ENCODE assay signal across 21 cellular contexts in genomic region chr20:56316051-56316450, GRCh38. TPM values are rescaled to one million over a fixed set of nuclear protein-coding genes. Genes with fewer than 3 reads are reported as not detected.
DNase-seq lines count a peak whose midpoint lies in the region; ATAC-seq, FAIRE-seq and TF ChIP-seq lines count a peak whose summit lies in the region.
"Had no signal": no experiment of that assay in that cellular context is flagged by ENCODE, and none has a peak within 500 bp of the region (broad histone marks: within the 10 kb centered on the region; RNA-seq: fewer than 3 reads in every experiment).

No MANE protein-coding gene starts in this region.

- SMC1A ChIA-PET in GM12878 (lab: Charles Lee; ENCODE audit: uncharacterized antibody, unreplicated experiment): no interaction called here

- no peaks in the 10 kb centered on the region for H3K9me3 ChIP-seq in GM12878 (replicated peaks; ENCODE audit: control insufficient read depth, insufficient read depth, low read length)
- H3K9me3 ChIP-seq: BE2C had no signal

- no peak overlapping the region for H2AFZ ChIP-seq in GM12878 (ENCODE audit: control insufficient read depth, low read depth, low read length)
- H2AFZ ChIP-seq: GM23338 had no signal

- H3K4me3 ChIP-seq in GM12878: no peak overlapping the region
- H3K4me3 ChIP-seq: GM23338 had no signal

- no TSS peak for BruUV-seq in GM12878 (replicated peaks; lab: Mats Ljungman, UMichigan)

- TF ChIP-seq POLR2A in GM12878 (IDR thresholded peaks at IDR 0.05; ENCODE audit: low read depth, low read length): no peak

- no peak for TF ChIP-seq EP300 in GM12878 (IDR thresholded peaks at IDR 0.05; ENCODE audit: borderline replicate concordance in 1 of 2, control insufficient read depth in 1 of 2, low read depth in 2 of 2, low read length in 2 of 2)

- intact Hi-C loops in GM12878 (cut with micrococcal nuclease; ENCODE audit: unreplicated experiment): no loop called here

- POLR2A ChIA-PET in GM12878 (lab: Charles Lee): no interaction called here

- TF ChIP-seq CTCF in GM12878 (IDR thresholded peaks at IDR 0.05 in 2 of 3, conservative IDR thresholded peaks at IDR 0.05 in 1 of 3; ENCODE audit: control insufficient read depth in 2 of 3, extremely low read depth in 1 of 3, insufficient read depth in 1 of 3, low read depth in 3 of 3, low read length in 3 of 3): no peak

- CTCF ChIA-PET in GM12878 (lab: Yijun Ruan, JAX): interaction anchor here (0.6 kb wide), 1 partner anchor 237 kb away, joined by 3 read pairs; no protein-coding TSS in a partner anchor

- no peaks in the 10 kb centered on the region for H4K20me1 ChIP-seq in GM12878 (ENCODE audit: control insufficient read depth, insufficient read depth)

- no peaks in the 10 kb centered on the region for H3K36me3 ChIP-seq in GM12878 (ENCODE audit: control insufficient read depth in 2 of 2, insufficient read depth in 2 of 2, low read length in 1 of 2)
- H3K36me3 ChIP-seq: BE2C had no signal

- RAD21 ChIA-PET in GM12878 (lab: Charles Lee; ENCODE audit: unreplicated experiment): no interaction called here

- WGBS in GM12878 (ENCODE audit: insufficient coverage, insufficient replicate concordance, low lambda C conversion rate, missing lambda C conversion rate): 25% methylated on average over 8 of the region's 8 CpGs

- FAIRE-seq in GM12878 (lab: Jason Lieb, UNC): no peak
- FAIRE-seq: A204.1, G401.6, H54 had no signal

- no peak overlapping the region for H3K27ac ChIP-seq in GM12878 (ENCODE audit: control insufficient read depth, insufficient read depth)

- TF ChIP-seq RAD21 in GM12878 (IDR thresholded peaks at IDR 0.05; ENCODE audit: insufficient read depth, low read depth, low read length): no peak

- no peaks in the 10 kb centered on the region for H3K4me1 ChIP-seq in GM12878 (ENCODE audit: control insufficient read depth, insufficient read depth, low read length)
- H3K4me1 ChIP-seq: BE2C had no signal

- no peak overlapping the region for H3K4me2 ChIP-seq in GM12878 (ENCODE audit: control insufficient read depth, insufficient read depth)
- H3K4me2 ChIP-seq: GM23338 had no signal

- DNase-seq in GM12878 (ENCODE audit: low read depth, low spot score) (no peak), activated gamma-delta T cell (lab: John Stamatoyannopoulos, UW) (no peak), NCI-H1105 (lab: John Stamatoyannopoulos, UW) (no peak)
- DNase-seq: ACHN; BE2C; C1 segment of cervical spinal cord; CD4-positive, CD25-positive, alpha-beta regulatory T cell; CD8-positive, alpha-beta memory T cell; COR-L47; DMS 273 treated with DMSO at 0.1 percent for 48 hours; HCEC 1CT; Kasumi-1; KG1 had no signal

- H3K27me3 ChIP-seq in GM12878 (replicated peaks in 1 of 2; ENCODE audit: control insufficient read depth in 2 of 2, insufficient read depth in 2 of 2, low read length in 1 of 2): no peaks in the 10 kb centered on the region
- H3K27me3 ChIP-seq: BE2C had no signal

- in situ Hi-C loops in GM12878 (cut with MboI): no loop called here

- H3K79me2 ChIP-seq in GM12878 (ENCODE audit: control insufficient read depth, insufficient read depth, low read length): no peaks in the 10 kb centered on the region

- ATAC-seq in GM19025 (IDR thresholded peaks at IDR 0.05; ENCODE audit: low read depth, unreplicated experiment) (peak; percentile 64), HG02870 (IDR thresholded peaks at IDR 0.05; ENCODE audit: unreplicated experiment) (peak; percentile 85), GM12878 (no peak), HG03571 (IDR thresholded peaks at IDR 0.05; ENCODE audit: unreplicated experiment) (no peak), HG03159 (IDR thresholded peaks at IDR 0.05; ENCODE audit: unreplicated experiment) (no peak)
- ATAC-seq: GM23338 had no signal

- no peak overlapping the region for H3K9ac ChIP-seq in GM12878 (ENCODE audit: control insufficient read depth, insufficient read depth, low read length)

TF ChIP-seq in GM12878, 131 proteins besides CTCF, POLR2A, EP300 and RAD21:
- no peak for TF ChIP-seq RBBP5 (conservative IDR thresholded peaks at IDR 0.05)
- no peak for TF ChIP-seq RCOR1 (conservative IDR thresholded peaks at IDR 0.05; ENCODE audit: low read depth, low read length)
- TF ChIP-seq TBL1XR1 (IDR thresholded peaks at IDR 0.05; ENCODE audit: low read depth, low read length): no peak
- no peak for TF ChIP-seq JUND (IDR thresholded peaks at IDR 0.05; ENCODE audit: low read depth, low read length)
- TF ChIP-seq JUNB (IDR thresholded peaks at IDR 0.05): no peak
- TF ChIP-seq, protein P1, sequence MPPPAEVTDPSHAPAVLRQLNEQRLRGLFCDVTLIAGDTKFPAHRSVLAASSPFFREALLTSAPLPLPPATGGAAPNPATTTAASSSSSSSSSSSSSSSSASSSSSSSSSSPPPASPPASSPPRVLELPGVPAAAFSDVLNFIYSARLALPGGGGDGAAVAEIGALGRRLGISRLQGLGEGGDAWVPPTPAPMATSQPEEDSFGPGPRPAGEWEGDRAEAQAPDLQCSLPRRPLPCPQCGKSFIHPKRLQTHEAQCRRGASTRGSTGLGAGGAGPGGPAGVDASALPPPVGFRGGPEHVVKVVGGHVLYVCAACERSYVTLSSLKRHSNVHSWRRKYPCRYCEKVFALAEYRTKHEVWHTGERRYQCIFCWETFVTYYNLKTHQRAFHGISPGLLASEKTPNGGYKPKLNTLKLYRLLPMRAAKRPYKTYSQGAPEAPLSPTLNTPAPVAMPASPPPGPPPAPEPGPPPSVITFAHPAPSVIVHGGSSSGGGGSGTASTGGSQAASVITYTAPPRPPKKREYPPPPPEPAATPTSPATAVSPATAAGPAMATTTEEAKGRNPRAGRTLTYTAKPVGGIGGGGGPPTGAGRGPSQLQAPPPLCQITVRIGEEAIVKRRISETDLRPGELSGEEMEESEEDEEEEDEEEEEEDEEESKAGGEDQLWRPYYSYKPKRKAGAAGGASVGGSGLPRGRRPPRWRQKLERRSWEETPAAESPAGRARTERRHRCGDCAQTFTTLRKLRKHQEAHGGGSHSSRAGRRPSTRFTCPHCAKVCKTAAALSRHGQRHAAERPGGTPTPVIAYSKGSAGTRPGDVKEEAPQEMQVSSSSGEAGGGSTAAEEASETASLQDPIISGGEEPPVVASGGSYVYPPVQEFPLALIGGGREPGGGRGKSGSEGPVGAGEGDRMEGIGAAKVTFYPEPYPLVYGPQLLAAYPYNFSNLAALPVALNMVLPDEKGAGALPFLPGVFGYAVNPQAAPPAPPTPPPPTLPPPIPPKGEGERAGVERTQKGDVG (CRISPR knock-in tag; IDR thresholded peaks at IDR 0.05): no peak
- TF ChIP-seq POU2F2 (IDR thresholded peaks at IDR 0.05; ENCODE audit: borderline replicate concordance, low read depth, low read length): peak; percentile 87; the same call in 2 of the 3 replicates
- TF ChIP-seq TCF12 (IDR thresholded peaks at IDR 0.05; ENCODE audit: low read depth, low read length): 0 out of 2 replicates have a peak, but pooled peaks have one; percentile 9
- TF ChIP-seq BCL11A (IDR thresholded peaks at IDR 0.05; ENCODE audit: low read depth, low read length): no peak
- TF ChIP-seq, protein P2, sequence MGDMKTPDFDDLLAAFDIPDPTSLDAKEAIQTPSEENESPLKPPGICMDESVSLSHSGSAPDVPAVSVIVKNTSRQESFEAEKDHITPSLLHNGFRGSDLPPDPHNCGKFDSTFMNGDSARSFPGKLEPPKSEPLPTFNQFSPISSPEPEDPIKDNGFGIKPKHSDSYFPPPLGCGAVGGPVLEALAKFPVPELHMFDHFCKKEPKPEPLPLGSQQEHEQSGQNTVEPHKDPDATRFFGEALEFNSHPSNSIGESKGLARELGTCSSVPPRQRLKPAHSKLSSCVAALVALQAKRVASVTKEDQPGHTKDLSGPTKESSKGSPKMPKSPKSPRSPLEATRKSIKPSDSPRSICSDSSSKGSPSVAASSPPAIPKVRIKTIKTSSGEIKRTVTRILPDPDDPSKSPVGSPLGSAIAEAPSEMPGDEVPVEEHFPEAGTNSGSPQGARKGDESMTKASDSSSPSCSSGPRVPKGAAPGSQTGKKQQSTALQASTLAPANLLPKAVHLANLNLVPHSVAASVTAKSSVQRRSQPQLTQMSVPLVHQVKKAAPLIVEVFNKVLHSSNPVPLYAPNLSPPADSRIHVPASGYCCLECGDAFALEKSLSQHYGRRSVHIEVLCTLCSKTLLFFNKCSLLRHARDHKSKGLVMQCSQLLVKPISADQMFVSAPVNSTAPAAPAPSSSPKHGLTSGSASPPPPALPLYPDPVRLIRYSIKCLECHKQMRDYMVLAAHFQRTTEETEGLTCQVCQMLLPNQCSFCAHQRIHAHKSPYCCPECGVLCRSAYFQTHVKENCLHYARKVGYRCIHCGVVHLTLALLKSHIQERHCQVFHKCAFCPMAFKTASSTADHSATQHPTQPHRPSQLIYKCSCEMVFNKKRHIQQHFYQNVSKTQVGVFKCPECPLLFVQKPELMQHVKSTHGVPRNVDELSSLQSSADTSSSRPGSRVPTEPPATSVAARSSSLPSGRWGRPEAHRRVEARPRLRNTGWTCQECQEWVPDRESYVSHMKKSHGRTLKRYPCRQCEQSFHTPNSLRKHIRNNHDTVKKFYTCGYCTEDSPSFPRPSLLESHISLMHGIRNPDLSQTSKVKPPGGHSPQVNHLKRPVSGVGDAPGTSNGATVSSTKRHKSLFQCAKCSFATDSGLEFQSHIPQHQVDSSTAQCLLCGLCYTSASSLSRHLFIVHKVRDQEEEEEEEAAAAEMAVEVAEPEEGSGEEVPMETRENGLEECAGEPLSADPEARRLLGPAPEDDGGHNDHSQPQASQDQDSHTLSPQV (IDR thresholded peaks at IDR 0.05): no peak
- TF ChIP-seq CBX3 (IDR thresholded peaks at IDR 0.05; ENCODE audit: borderline replicate concordance, low read depth): no peak
- TF ChIP-seq EED (IDR thresholded peaks at IDR 0.05; ENCODE audit: low read depth): no peak

RNA-seq across cellular contexts. Expression of gene FAM210B, which starts 42.7 kb away (rescaled TPM):
- total RNA-seq in GM12878 (2013; cell fraction: nucleolus; rRNA removed): 1.3 and 1.7 TPM in 2 replicates
- total RNA-seq in GM12878 (2014; rRNA removed) (0.56 and 1.1 TPM in 2 replicates), GM12878 (2014; rRNA removed; fragmentation: Illumina TruSeq; extraction: Trizol) (0.51 and 0.94 TPM in 2 replicates), GM12878 (2021) (0.51 and 0.58 TPM in 2 replicates)
- 0.71 TPM for polyA plus RNA-seq in GM12878 (2011; ENCODE audit: low read depth)
- polyA plus RNA-seq in GM12878 (2011; rRNA removed) (1.4 and 1.8 TPM in 2 replicates), GM12878 (2014; fragmentation: Illumina TruSeq; extraction: Trizol) (0.79 and 0.97 TPM in 2 replicates), GM12878 (2014; fragmentation: Nextera tagmentation; extraction: Ambion mirVana) (under 1 TPM; 0.13 to 0.38 TPM), GM12878 (2014; rRNA removed) (0.46 and 0.53 TPM in 2 replicates), GM12878 (2016; fragmentation: Nextera tagmentation; extraction: Ambion mirVana) (1 to 10 TPM; 1.3 TPM)
- 0.94 and 1.1 TPM in 2 replicates for polyA plus RNA-seq in GM12878 (2011; cell fraction: cytosol; rRNA removed)
- 0.16 and 0.79 TPM in 2 replicates for polyA plus RNA-seq in GM12878 (2011; cell fraction: nucleus; rRNA removed)
- polyA plus RNA-seq in GM12878 (2012): 1.3 and 1.4 TPM in 2 replicates
- 0.36 and 1.0 TPM in 2 replicates for polyA minus RNA-seq in GM12878 (2011; rRNA and poly(A)+ RNA removed)
- 0.40 and 0.94 TPM in 2 replicates for polyA minus RNA-seq in GM12878 (2011; cell fraction: cytosol; rRNA and poly(A)+ RNA removed)
- 0.12 and 1.1 TPM in 2 replicates for polyA minus RNA-seq in GM12878 (2011; cell fraction: nucleus; rRNA and poly(A)+ RNA removed)

Comparison
In these comparisons a context has a peak if more than half of its experiments do, and no peak if none do; other contexts are left out.
1. ATAC-seq: peak in GM19025 (single experiment) and HG02870 (single experiment); none in GM12878 (single experiment), HG03571 (single experiment) and HG03159 (single experiment).